ENCODE assay signal across 12 cellular contexts in genomic region chr12:109125791-109126190, GRCh38.
"Had no signal": no experiment of that assay in that cellular context is flagged by ENCODE, and none has a peak within 500 bp of the region (broad histone marks: within the 10 kb centered on the region; RNA-seq: fewer than 3 reads in every experiment).

No MANE protein-coding gene starts in this region.

- H3K4me3 Mint-ChIP-seq: activated naive CD4-positive, alpha-beta T cell treated with anti-CD3 and anti-CD28 coated beads, Interleukin-2, amount 50 U/mL, for 24 hours; immature natural killer cell; memory B cell; T-helper 2 cell treated with Interferon-gamma antibody and Interleukin-4, amounts not matched to agents 5 μg/mL and 100 μg/mL, for 36 hours had no signal

- DNase-seq: amniotic stem cell, dermis blood vessel endothelial cell, immature natural killer cell, SW 1271, tibial artery had no signal

- H3K27me3 Mint-ChIP-seq: activated naive CD4-positive, alpha-beta T cell treated with anti-CD3 and anti-CD28 coated beads, Interleukin-2, amount 50 U/mL, for 24 hours had no signal

- H3K36me3 Mint-ChIP-seq: memory B cell had no signal

- H3K4me1 Mint-ChIP-seq: activated naive CD4-positive, alpha-beta T cell treated with anti-CD3 and anti-CD28 coated beads, Interleukin-2, amount 50 U/mL, for 24 hours; memory B cell had no signal

- H3K9me3 ChIP-seq: body of pancreas, tibial artery had no signal

- H3K4me1 ChIP-seq: tibial artery had no signal

- ATAC-seq: activated CD4-positive, CD25-positive, alpha-beta regulatory T cell treated with anti-CD3 and anti-CD28 coated beads, Interleukin-2, amount 50 U/mL, for 24 hours; body of pancreas; left lobe of liver had no signal

- H3K27ac Mint-ChIP-seq: activated naive CD4-positive, alpha-beta T cell treated with anti-CD3 and anti-CD28 coated beads, Interleukin-2, amount 50 U/mL, for 24 hours; memory B cell; T-helper 2 cell treated with Interferon-gamma antibody and Interleukin-4, amounts not matched to agents 5 μg/mL and 100 μg/mL, for 36 hours had no signal

- H3K9me3 Mint-ChIP-seq: activated naive CD4-positive, alpha-beta T cell treated with anti-CD3 and anti-CD28 coated beads, Interleukin-2, amount 50 U/mL, for 24 hours; immature natural killer cell; memory B cell; T-helper 2 cell treated with Interferon-gamma antibody and Interleukin-4, amounts not matched to agents 5 μg/mL and 100 μg/mL, for 36 hours had no signal

- H3K4me3 ChIP-seq: body of pancreas, smooth muscle cell, tibial artery had no signal

- H3K27ac ChIP-seq: tibial artery had no signal

- H3K27me3 ChIP-seq: body of pancreas, tibial artery had no signal
